ENCODE assay signal across 1 cellular context in the genomic region with DNA sequence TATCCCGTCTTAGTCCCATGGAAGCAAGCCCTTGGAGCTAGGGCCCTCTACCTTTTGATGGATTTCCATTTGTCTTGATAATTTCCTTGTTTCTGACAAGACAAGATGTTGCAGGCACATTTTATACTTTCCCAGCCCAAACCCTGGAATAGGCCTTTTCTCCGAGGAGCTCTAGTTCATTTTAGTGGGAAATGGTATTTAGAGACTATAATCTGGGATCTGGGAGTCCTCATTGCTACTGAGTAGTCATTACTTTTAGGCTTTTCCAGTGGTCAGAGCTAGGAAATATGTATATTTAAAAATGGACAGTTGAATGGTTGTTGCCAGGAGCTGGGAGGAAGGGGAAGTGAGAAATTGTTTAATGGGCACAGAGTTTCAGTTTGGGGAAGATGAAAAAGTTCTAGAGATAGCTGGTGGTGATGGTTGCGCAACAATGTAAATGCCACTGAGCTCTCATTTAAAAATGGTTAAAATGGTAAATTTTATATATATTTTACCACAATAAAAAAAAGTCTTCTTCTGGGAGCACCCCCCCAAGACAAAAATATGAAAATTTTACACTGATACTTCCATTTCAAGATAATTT.
TF ChIP-seq lines count a peak whose summit lies in the region.

No MANE protein-coding gene starts in this region.

TF ChIP-seq in SK-N-SH, 30 proteins besides CTCF, POLR2A, EP300 and RAD21 (continued from another document):
- TF ChIP-seq REST (IDR thresholded peaks at IDR 0.05; ENCODE audit: low read depth, low read length) (no peak), FOSL2 (IDR thresholded peaks at IDR 0.05; ENCODE audit: borderline replicate concordance, low read depth) (no peak), TAF1 (IDR thresholded peaks at IDR 0.05; ENCODE audit: borderline replicate concordance, low read depth, low read length) (no peak), SIN3A (IDR thresholded peaks at IDR 0.05; ENCODE audit: borderline replicate concordance, low read depth, low read length) (no peak), SMC3 (IDR thresholded peaks at IDR 0.05; ENCODE audit: low read depth, low read length) (no peak), ELF1 (IDR thresholded peaks at IDR 0.05) (no peak), JUND (IDR thresholded peaks at IDR 0.05) (no peak), FOXJ3 (CRISPR knock-in tag; IDR thresholded peaks at IDR 0.05) (no peak), MEF2A (IDR thresholded peaks at IDR 0.05; ENCODE audit: borderline replicate concordance, low read depth) (no peak), IRF3 (IDR thresholded peaks at IDR 0.05; ENCODE audit: low read depth, low read length) (no peak), RXRA (IDR thresholded peaks at IDR 0.05; ENCODE audit: borderline replicate concordance, low read depth) (no peak), EZH2phosphoT487 (IDR thresholded peaks at IDR 0.05; ENCODE audit: borderline replicate concordance, low read depth) (no peak), MXI1 (IDR thresholded peaks at IDR 0.05; ENCODE audit: low read depth, low read length) (no peak), POLR2AphosphoS5 (IDR thresholded peaks at IDR 0.05; ENCODE audit: low read depth, low read length) (no peak), TCF12 (IDR thresholded peaks at IDR 0.05) (no peak), RFX5 (IDR thresholded peaks at IDR 0.05; ENCODE audit: low read length) (no peak), USF1 (IDR thresholded peaks at IDR 0.05; ENCODE audit: borderline replicate concordance, low read depth) (no peak), CHD2 (IDR thresholded peaks at IDR 0.05; ENCODE audit: low read length, partially characterized antibody) (no peak)
- TF ChIP-seq, protein P1, sequence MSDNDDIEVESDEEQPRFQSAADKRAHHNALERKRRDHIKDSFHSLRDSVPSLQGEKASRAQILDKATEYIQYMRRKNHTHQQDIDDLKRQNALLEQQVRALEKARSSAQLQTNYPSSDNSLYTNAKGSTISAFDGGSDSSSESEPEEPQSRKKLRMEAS (IDR thresholded peaks at IDR 0.05; ENCODE audit: low read depth): no peak
